Comparison of ENCODE assay signal across 14 cellular contexts in the genomic region with DNA sequence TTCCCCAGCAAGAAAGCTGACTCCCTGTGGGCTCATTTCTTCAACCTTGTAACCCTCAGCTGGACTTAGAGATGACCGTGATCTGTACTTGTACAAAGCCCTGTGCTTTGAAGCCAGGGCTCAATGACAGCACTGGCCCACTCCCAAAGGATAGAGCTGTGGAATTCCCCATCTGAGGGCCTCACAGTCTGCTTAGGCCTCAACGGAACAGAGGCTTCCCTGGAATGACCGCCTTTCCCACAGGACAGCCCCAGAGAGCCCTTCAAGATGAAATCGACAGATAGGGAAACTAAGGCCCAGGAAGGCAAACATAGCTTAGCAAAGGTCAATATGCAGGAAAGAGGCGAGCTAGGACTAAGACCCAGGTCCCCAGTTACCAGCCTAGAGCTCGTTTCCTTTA. TPM values are rescaled to one million over a fixed set of nuclear protein-coding genes. Genes with fewer than 3 reads are reported as not detected.
A peak's percentile ranks its signal among the peaks of the same experiment; 100 is the strongest.
DNase-seq lines count a peak whose midpoint lies in the region; ATAC-seq and TF ChIP-seq lines count a peak whose summit lies in the region.
"Had no signal": no experiment of that assay in that cellular context is flagged by ENCODE, and none has a peak within 500 bp of the region (broad histone marks: within the 10 kb centered on the region; RNA-seq: fewer than 3 reads in every experiment).

No MANE protein-coding gene starts in this region.

- H3F3A ChIP-seq in smooth muscle cell (ENCODE audit: low read depth), result peaks cover 19% of the 10 kb centered on the region

- peaks cover 91% of the 10 kb centered on the region for H3K79me2 ChIP-seq in hepatocyte
- H3K79me2 ChIP-seq in smooth muscle cell (ENCODE audit: low read depth), result peaks cover 60% of the 10 kb centered on the region

- TF ChIP-seq CTCF in IMR-90 (conservative IDR thresholded peaks at IDR 0.05; ENCODE audit: low read depth, low read length), result no peak
- TF ChIP-seq CTCF in hepatocyte (IDR thresholded peaks at IDR 0.05; ENCODE audit: poor library complexity), result no peak
- no peak for TF ChIP-seq CTCF in smooth muscle cell (IDR thresholded peaks at IDR 0.05; ENCODE audit: borderline replicate concordance, insufficient read depth, poor library complexity, severe bottlenecking)

- no peak overlapping the region for H2BK120ac ChIP-seq in IMR-90 (ENCODE audit: low read depth, low read length)

- DNase-seq in IMR-90 (peak; percentile 66), adipocyte (ENCODE audit: low read depth) (peak; percentile 64), hepatocyte (ENCODE audit: low spot score) (no peak), smooth muscle cell (lab: John Stamatoyannopoulos, UW; ENCODE audit: unreplicated experiment) (no peak), left lobe of liver (ENCODE audit: low spot score) (no peak), NOMO-1 (lab: John Stamatoyannopoulos, UW; ENCODE audit: unreplicated experiment in 2 of 2) (no peak)
- no peak for DNase-seq in activated CD8-positive, alpha-beta memory T cell treated with anti-CD3 and anti-CD28 coated beads, Interleukin-2, amount 50 U/mL, for 48 hours
- DNase-seq: DMS153; HCEC 1CT; NCI-H187 treated with DMSO at 0.1 percent for 48 hours; stimulated activated CD4-positive, alpha-beta T cell treated with anti-CD3 and anti-CD28 coated beads, Interleukin-12 subunit alpha, Interleukin-12 subunit beta, amount 100 ng/mL, for 4 hours; stimulated activated CD8-positive, alpha-beta memory T cell treated with anti-CD3 and anti-CD28 coated beads, Interleukin-4, amount 100 ng/mL, for 48 hours had no signal

- H2BK20ac ChIP-seq in IMR-90 (ENCODE audit: low read depth, low read length), result no peak overlapping the region

- ATAC-seq in IMR-90 (ENCODE audit: low read depth), result no peak
- ATAC-seq in left lobe of liver, result no peak

- BruUV-seq in IMR-90 (replicated peaks; lab: Mats Ljungman, UMichigan), result no TSS peak

- no peak overlapping the region for H3K56ac ChIP-seq in IMR-90 (ENCODE audit: extremely low read depth, insufficient read depth, low read length)

- H3K9me2 ChIP-seq in hepatocyte (replicated peaks; ENCODE audit: insufficient read depth), result no peaks in the 10 kb centered on the region

- CTCF ChIA-PET in IMR-90 (lab: Yijun Ruan, JAX), result no interaction called here

- POLR2A ChIA-PET in IMR-90 (lab: Charles Lee; ENCODE audit: unreplicated experiment), result no interaction called here

- H3K4me3 ChIP-seq in IMR-90 (ENCODE audit: insufficient read depth, low read depth, low read length) (no peak overlapping the region), adipocyte (ENCODE audit: low read length) (no peak overlapping the region), hepatocyte (no peak overlapping the region), smooth muscle cell (no peak overlapping the region)
- H3K4me3 ChIP-seq: ascending aorta, mucosa of descending colon had no signal

- peak overlapping the region; percentile 56 for H2AK5ac ChIP-seq in IMR-90 (ENCODE audit: low read depth, low read length)

- H2AK9ac ChIP-seq in IMR-90 (replicated peaks; ENCODE audit: low read depth, low read length, poor library complexity), result no peak overlapping the region

- H3K18ac ChIP-seq in IMR-90 (ENCODE audit: low read depth, low read length), result no peak overlapping the region

- H3K27ac ChIP-seq in IMR-90 (ENCODE audit: insufficient read depth, low read length) (no peak overlapping the region), hepatocyte (peak overlapping the region; percentile 81), smooth muscle cell (ENCODE audit: low read depth) (peak overlapping the region; percentile 94)

- in situ Hi-C loops in IMR-90 (cut with MboI; ENCODE audit: low sequenced_read_pairs), result no loop called here

- H4K20me1 ChIP-seq in IMR-90 (ENCODE audit: insufficient read depth, low read length) (peaks cover 56% of the 10 kb centered on the region), hepatocyte (ENCODE audit: insufficient read depth, poor library complexity, severe bottlenecking) (peaks cover 6% of the 10 kb centered on the region), smooth muscle cell (ENCODE audit: low read depth) (peaks cover 80% of the 10 kb centered on the region)

- H3K4me1 ChIP-seq in IMR-90 (ENCODE audit: control insufficient read depth, insufficient read depth, low read length) (peaks cover 24% of the 10 kb centered on the region), adipocyte (ENCODE audit: control insufficient read depth, insufficient read depth, low read length) (peaks cover 61% of the 10 kb centered on the region), hepatocyte (ENCODE audit: insufficient read depth) (peaks cover 53% of the 10 kb centered on the region), smooth muscle cell (ENCODE audit: low read depth) (peaks cover 32% of the 10 kb centered on the region)

- no peak overlapping the region for H2AFZ ChIP-seq in IMR-90 (replicated peaks; ENCODE audit: low read length, poor library complexity)
- no peak overlapping the region for H2AFZ ChIP-seq in hepatocyte
- no peak overlapping the region for H2AFZ ChIP-seq in smooth muscle cell (ENCODE audit: low read depth)

- TF ChIP-seq RAD21 in IMR-90 (IDR thresholded peaks at IDR 0.05; ENCODE audit: low read length), result no peak

- H3K4me2 ChIP-seq in IMR-90 (ENCODE audit: low read depth, low read length), result no peak overlapping the region
- H3K4me2 ChIP-seq in hepatocyte, result peak overlapping the region; percentile 13
- peak overlapping the region; percentile 40 for H3K4me2 ChIP-seq in smooth muscle cell

- no peak overlapping the region for H2BK5ac ChIP-seq in IMR-90 (ENCODE audit: low read depth, low read length, poor library complexity, severe bottlenecking)

- H3K9me1 ChIP-seq in IMR-90 (ENCODE audit: insufficient read depth, low read length), result peaks cover 28% of the 10 kb centered on the region

- no peak overlapping the region for H4K91ac ChIP-seq in IMR-90 (ENCODE audit: insufficient read depth, low read depth, low read length)

- TF ChIP-seq POLR2A in IMR-90 (IDR thresholded peaks at IDR 0.05; ENCODE audit: low read depth, low read length), result no peak

- 0 out of 2 replicates have a peak overlapping the region, but pooled peaks have one; percentile 12 for H3K23ac ChIP-seq in IMR-90 (ENCODE audit: low read depth, low read length)

- no peak overlapping the region for H2BK15ac ChIP-seq in IMR-90 (ENCODE audit: low read depth, low read length)

- H3K79me1 ChIP-seq in IMR-90 (ENCODE audit: low read depth in 1 of 2, low read length in 2 of 2), result peaks cover 30 to 92% of the 10 kb centered on the region in 2 experiments

- peak overlapping the region; percentile 4; the same call in 1 of the 2 replicates for H3K14ac ChIP-seq in IMR-90 (replicated peaks; ENCODE audit: low read depth, low read length)

- H4K5ac ChIP-seq in IMR-90 (ENCODE audit: low read depth, low read length), result peak overlapping the region; percentile 18; the same call in 1 of the 2 replicates

- WGBS in IMR-90 (ENCODE audit: extremely low coverage in 2 of 2, insufficient read length in 1 of 2), 2 experiments, result 29% methylated on average over 3 of the region's 6 CpGs; no CpG with 5 or more reads in 1 of the 2 experiments
- 65% methylated on average over 6 of the region's 6 CpGs for WGBS in hepatocyte (ENCODE audit: low lambda C conversion rate, missing lambda C conversion rate)
- WGBS in smooth muscle cell (ENCODE audit: low lambda C conversion rate), result 27% methylated on average over 6 of the region's 6 CpGs

- dilution Hi-C loops in IMR-90 (cut with HindIII; ENCODE audit: low sequenced_read_pairs, unreplicated experiment), result no loop called here

- H3K9ac ChIP-seq in IMR-90 (ENCODE audit: low read depth, low read length) (no peak overlapping the region), adipocyte (ENCODE audit: low read length) (no peak overlapping the region), smooth muscle cell (ENCODE audit: low read depth) (no peak overlapping the region)

- no peaks in the 10 kb centered on the region for H3K9me3 ChIP-seq in IMR-90 (ENCODE audit: control insufficient read depth, insufficient read depth, low read length)
- no peaks in the 10 kb centered on the region for H3K9me3 ChIP-seq in adipocyte (ENCODE audit: control insufficient read depth, low read length)
- no peaks in the 10 kb centered on the region for H3K9me3 ChIP-seq in hepatocyte (ENCODE audit: low read depth)
- no peaks in the 10 kb centered on the region for H3K9me3 ChIP-seq in smooth muscle cell (replicated peaks; ENCODE audit: low read depth)
- H3K9me3 ChIP-seq: ascending aorta, mucosa of descending colon had no signal

- H3K4ac ChIP-seq in IMR-90 (ENCODE audit: low read depth, low read length), result 0 out of 2 replicates have a peak overlapping the region, but pooled peaks have one; percentile 0

- no peak overlapping the region for H4K8ac ChIP-seq in IMR-90 (ENCODE audit: low read depth in 2 of 2, low read length in 2 of 2)

- H3K36me3 ChIP-seq in IMR-90 (ENCODE audit: control insufficient read depth, insufficient read depth, low read length), result no peaks in the 10 kb centered on the region
- H3K36me3 ChIP-seq in adipocyte (ENCODE audit: control insufficient read depth, insufficient read depth, low read length, severe bottlenecking), result no peaks in the 10 kb centered on the region
- H3K36me3 ChIP-seq in hepatocyte (replicated peaks; ENCODE audit: insufficient read depth, low read depth), result no peaks in the 10 kb centered on the region
- H3K36me3 ChIP-seq in smooth muscle cell (ENCODE audit: low read depth), result no peaks in the 10 kb centered on the region
- H3K36me3 ChIP-seq: ascending aorta had no signal

- intact Hi-C loops in IMR-90 (cut with micrococcal nuclease), result no loop called here

- no peaks in the 10 kb centered on the region for H3K27me3 ChIP-seq in IMR-90 (ENCODE audit: control insufficient read depth, insufficient read depth, low read length)
- H3K27me3 ChIP-seq in adipocyte (replicated peaks; ENCODE audit: control insufficient read depth, insufficient read depth, low read length), result no peaks in the 10 kb centered on the region
- no peaks in the 10 kb centered on the region for H3K27me3 ChIP-seq in hepatocyte
- no peaks in the 10 kb centered on the region for H3K27me3 ChIP-seq in smooth muscle cell (ENCODE audit: low read depth)
- H3K27me3 ChIP-seq: ascending aorta had no signal

TF ChIP-seq in IMR-90, 13 proteins besides CTCF, POLR2A, EP300 and RAD21 (continues in another document):
- TF ChIP-seq BHLHE40 (IDR thresholded peaks at IDR 0.05; ENCODE audit: low read depth, low read length), result no peak
- TF ChIP-seq RFX5 (IDR thresholded peaks at IDR 0.05; ENCODE audit: low read depth, low read length), result no peak

RNA-seq across cellular contexts. Expression of a gene that starts 11.5 kb away (rescaled TPM):
- total RNA-seq in IMR-90 (2012; rRNA removed) (1.9 and 2.0 TPM in 2 replicates), hepatocyte (9.7 and 13.3 TPM in 2 replicates), smooth muscle cell (16.5 and 20.7 TPM in 2 replicates), left lobe of liver (2.7 TPM)
- polyA plus RNA-seq in IMR-90 (2012; rRNA removed) (20.5 and 21.2 TPM in 2 replicates), hepatocyte (29.8 and 31.3 TPM in 2 replicates), smooth muscle cell (37.4 and 59.5 TPM in 2 replicates)
- 14.3 and 19.8 TPM in 2 replicates for polyA plus RNA-seq in IMR-90 (2012; cell fraction: cytosol; rRNA removed)
- 30.7 and 36.7 TPM in 2 replicates for polyA plus RNA-seq in IMR-90 (2012; cell fraction: nucleus; rRNA removed; ENCODE audit: low replicate concordance)

Comparison
In these comparisons a context has a peak if more than half of its experiments do, and no peak if none do; other contexts are left out.
1. DNase-seq: peak in IMR-90 (single experiment) and adipocyte (single experiment); none in hepatocyte (single experiment), smooth muscle cell (single experiment), left lobe of liver (single experiment), NOMO-1 (0 of 2) and activated CD8-positive, alpha-beta memory T cell treated with anti-CD3 and anti-CD28 coated beads, Interleukin-2, amount 50 U/mL, for 48 hours (single experiment).